In the genomic region with DNA sequence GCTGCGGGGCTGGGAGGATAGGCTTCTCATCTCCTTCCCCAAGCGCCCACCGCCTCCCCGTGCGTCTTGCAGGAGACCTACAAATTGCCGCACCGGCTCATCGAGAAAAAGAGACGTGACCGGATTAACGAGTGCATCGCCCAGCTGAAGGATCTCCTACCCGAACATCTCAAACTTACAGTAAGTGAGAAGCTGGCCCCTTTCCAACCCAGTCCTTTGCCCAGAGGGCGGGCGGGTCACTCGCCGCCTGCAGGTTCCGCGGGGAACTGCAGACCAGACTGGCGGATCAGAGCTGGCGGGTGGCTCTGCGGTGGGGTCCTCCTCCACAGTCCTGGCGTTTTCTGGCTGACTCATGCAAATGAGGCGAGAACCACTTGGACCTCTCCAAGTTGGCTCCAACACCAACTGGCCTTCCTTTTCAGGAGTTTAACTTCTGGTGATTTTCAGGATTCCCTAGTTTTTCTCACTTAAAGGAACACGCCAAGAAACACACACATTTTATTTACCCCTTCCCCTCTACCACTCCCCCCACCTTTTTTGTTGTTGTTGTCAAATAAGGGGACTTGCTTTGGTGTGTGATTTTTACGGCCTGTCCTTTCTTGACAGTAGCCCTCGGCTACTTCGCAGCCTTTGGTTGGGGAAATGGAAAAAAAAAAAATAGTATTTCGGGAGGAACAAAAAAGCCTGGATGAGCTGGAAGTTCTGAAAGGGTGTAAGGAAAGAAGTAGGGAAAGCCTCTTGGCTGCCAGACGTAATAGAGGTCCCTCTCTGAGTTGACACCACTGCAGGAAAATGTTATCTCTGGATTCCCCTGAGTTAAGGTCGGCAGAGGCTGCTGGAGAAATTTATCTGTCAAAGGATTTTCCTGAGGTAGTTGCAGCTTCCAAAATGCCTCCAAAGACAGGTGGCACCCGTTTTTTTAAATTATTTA, we compare ENCODE assay signal across 8 cellular contexts. TPM values are rescaled to one million over a fixed set of nuclear protein-coding genes. Genes with fewer than 3 reads are reported as not detected.
DNase-seq lines count a peak whose midpoint lies in the region; ATAC-seq, FAIRE-seq and TF ChIP-seq lines count a peak whose summit lies in the region.

No MANE protein-coding gene starts in this region.

- peaks cover 21% of the 10 kb centered on the region for H3K36me3 Mint-ChIP-seq in HFFc6 (ENCODE audit: low read depth)
- peaks cover 75% of the 10 kb centered on the region for H3K36me3 Mint-ChIP-seq in central memory CD8-positive, alpha-beta T cell (ENCODE audit: insufficient read depth)

- no peak for FAIRE-seq in kidney (lab: Jason Lieb, UNC)

- peaks cover 19 to 30% of the 10 kb centered on the region in 2 donors for H3K4me1 ChIP-seq in kidney (ENCODE audit: control insufficient read depth in 1 of 2, insufficient read depth in 1 of 2, low read depth in 1 of 2, low read length in 2 of 2)

- ATAC-seq in central memory CD8-positive, alpha-beta T cell (replicated peaks; ENCODE audit: extremely low read depth, poor library complexity, severe bottlenecking) = peak; percentile 6
- no peak for ATAC-seq in HG02571 (IDR thresholded peaks at IDR 0.05; ENCODE audit: unreplicated experiment)

- peak overlapping the region; percentile 88 to 98 for H3K4me3 ChIP-seq in kidney (ENCODE audit: low read length in 2 of 2)

- H3K36me3 ChIP-seq in kidney (ENCODE audit: control insufficient read depth in 1 of 2, insufficient read depth in 2 of 2, low read length in 2 of 2) = peaks cover 21 to 40% of the 10 kb centered on the region in 2 donors

- H3K9me3 Mint-ChIP-seq in HFFc6 = no peaks in the 10 kb centered on the region
- H3K9me3 Mint-ChIP-seq in central memory CD8-positive, alpha-beta T cell = no peaks in the 10 kb centered on the region

- H3K27ac ChIP-seq in kidney (ENCODE audit: low read depth in 2 of 2, low read length in 2 of 2) = peak overlapping the region; percentile 100

- DNase-seq in DMS79 (lab: John Stamatoyannopoulos, UW) = peak; percentile 21
- DNase-seq in HFFc6 = peak; percentile 92
- DNase-seq in NCI-H345 treated with DMSO at 0.1 percent for 48 hours (lab: John Stamatoyannopoulos, UW; ENCODE audit: unreplicated experiment) = peak; percentile 30
- DNase-seq in activated CD4-positive, CD25-positive, alpha-beta regulatory T cell treated with anti-CD3 and anti-CD28 coated beads, Interleukin-2, amount 50 U/mL, for 72 hours = peak; percentile 95
- DNase-seq in central memory CD8-positive, alpha-beta T cell (ENCODE audit: low spot score in 2 of 2) = peak; percentile 88 to 94
- DNase-seq in kidney = peak; percentile 94
- DNase-seq in stimulated activated CD4-positive, alpha-beta T cell treated with anti-CD3 and anti-CD28 coated beads, Interleukin-12 subunit alpha, Interleukin-12 subunit beta, amount 100 ng/mL, for 48 hours (ENCODE audit: low read depth in 2 of 3, low spot score in 1 of 3) = peak; percentile 88 to 97 (median 89)

- intact Hi-C loops in kidney (cut with DNase I) = no loop called here

- peaks cover 70% of the 10 kb centered on the region for H3K4me1 Mint-ChIP-seq in HFFc6 (ENCODE audit: low read depth)
- peaks cover 63% of the 10 kb centered on the region for H3K4me1 Mint-ChIP-seq in central memory CD8-positive, alpha-beta T cell

- TF ChIP-seq CTCF in HFFc6 (IDR thresholded peaks at IDR 0.05) (peak; percentile 98), kidney (IDR thresholded peaks at IDR 0.05; ENCODE audit: borderline replicate concordance, extremely low read depth, insufficient read depth) (peak; percentile 88)

- no peaks in the 10 kb centered on the region for H3K9me3 ChIP-seq in kidney (ENCODE audit: control insufficient read depth in 1 of 2, low read length in 2 of 2)

- no peaks in the 10 kb centered on the region; the same call in 1 of the 2 replicates for H3K27me3 Mint-ChIP-seq in HFFc6 (ENCODE audit: insufficient read depth)
- H3K27me3 Mint-ChIP-seq in central memory CD8-positive, alpha-beta T cell = no peaks in the 10 kb centered on the region

- H3K4me3 Mint-ChIP-seq in HFFc6 = peak overlapping the region; percentile 99
- peak overlapping the region; percentile 99 for H3K4me3 Mint-ChIP-seq in central memory CD8-positive, alpha-beta T cell

- H3K9ac ChIP-seq in kidney (ENCODE audit: low read length in 2 of 2) = peak overlapping the region; percentile 97 to 99

- H3K27ac Mint-ChIP-seq in HFFc6 = peak overlapping the region; percentile 97
- H3K27ac Mint-ChIP-seq in central memory CD8-positive, alpha-beta T cell (ENCODE audit: low read depth) = peak overlapping the region; percentile 99

RNA-seq across cellular contexts. Expression of gene BHLHE40, which starts 1.3 kb away (rescaled TPM):
- 10 to 100 TPM; 10.2 to 11.8 (median 10.7) TPM for total RNA-seq in HFFc6 (2021; fragmentation: NEBNext Ultra II Directional; extraction: Animal tissue kit (Norgen Biotek cat#: 25700))
- 147 TPM for total RNA-seq in kidney
- polyA plus RNA-seq in kidney (ENCODE audit: insufficient read depth, low read depth, low replicate concordance) = 39.4 TPM

Comparison
In these comparisons a context has a peak if more than half of its experiments do, and no peak if none do; other contexts are left out.
1. DNase-seq: peak in every context shown above with its lines; median percentile 95 in activated CD4-positive, CD25-positive, alpha-beta regulatory T cell treated with anti-CD3 and anti-CD28 coated beads, Interleukin-2, amount 50 U/mL, for 72 hours; 94 in kidney; 92 in HFFc6; 91 in central memory CD8-positive, alpha-beta T cell; 89 in stimulated activated CD4-positive, alpha-beta T cell treated with anti-CD3 and anti-CD28 coated beads, Interleukin-12 subunit alpha, Interleukin-12 subunit beta, amount 100 ng/mL, for 48 hours; 30 in NCI-H345 treated with DMSO at 0.1 percent for 48 hours; 21 in DMS79.
2. RNA of gene BHLHE40, which starts 1.3 kb away (total RNA-seq): 147 TPM in kidney (single experiment); 10.2 to 11.8 TPM in HFFc6; every median in the first group is over 10 times any median in the second.